ENCODE assay signal across 7 cellular contexts in genomic region chr3:49166752-49167556, GRCh38. TPM values are rescaled to one million over a fixed set of nuclear protein-coding genes. Genes with fewer than 3 reads are reported as not detected.
DNase-seq lines count a peak whose midpoint lies in the region; ATAC-seq and FAIRE-seq lines count a peak whose summit lies in the region.

No MANE protein-coding gene starts in this region.

- no peaks in the 10 kb centered on the region for H3K27me3 ChIP-seq in iPS-18a (ENCODE audit: control insufficient read depth, insufficient read depth, low read length)

- peaks cover 39% of the 10 kb centered on the region for H3K36me3 Mint-ChIP-seq in activated T-helper 2 cell treated with anti-CD3 and anti-CD28 coated beads, Interferon-gamma antibody, Interleukin-2, Interleukin-4, amounts not matched to agents 10 μg/mL and 5 μg/mL and 100 μg/mL, durations not matched to agents 14 hours and 24 hours and 36 hours (ENCODE audit: low read depth)

- peak; percentile 13 for FAIRE-seq in HTR-8/SVneo (lab: Jason Lieb, UNC)
- FAIRE-seq in urothelium cell line (lab: Jason Lieb, UNC) = no peak

- H3K4me3 Mint-ChIP-seq in activated T-helper 2 cell treated with anti-CD3 and anti-CD28 coated beads, Interferon-gamma antibody, Interleukin-2, Interleukin-4, amounts not matched to agents 10 μg/mL and 5 μg/mL and 100 μg/mL, durations not matched to agents 14 hours and 24 hours and 36 hours (ENCODE audit: low read depth) = peak overlapping the region; percentile 85
- H3K4me3 Mint-ChIP-seq in stimulated activated naive CD8-positive, alpha-beta T cell treated with anti-CD3 and anti-CD28 coated beads, Interleukin-15, amount 100 ng/mL, for 72 hours = peak overlapping the region; percentile 89 to 90

- ATAC-seq in stimulated activated naive CD8-positive, alpha-beta T cell treated with anti-CD3 and anti-CD28 coated beads, Interleukin-15, amount 100 ng/mL, for 72 hours = no peak

- peak overlapping the region; percentile 91 for H3K9ac ChIP-seq in iPS-18a (ENCODE audit: low read length)

- H3K9me3 ChIP-seq in iPS-18a (ENCODE audit: control insufficient read depth, low read depth, low read length) = no peaks in the 10 kb centered on the region

- H3K27ac ChIP-seq in iPS-18a (ENCODE audit: low read length) = peak overlapping the region; percentile 18

- peak overlapping the region; percentile 84 for H3K4me3 ChIP-seq in iPS-18a (ENCODE audit: low read length)

- H3K27ac Mint-ChIP-seq in activated T-helper 2 cell treated with anti-CD3 and anti-CD28 coated beads, Interferon-gamma antibody, Interleukin-2, Interleukin-4, amounts not matched to agents 10 μg/mL and 5 μg/mL and 100 μg/mL, durations not matched to agents 14 hours and 24 hours and 36 hours = peak overlapping the region; percentile 85
- H3K27ac Mint-ChIP-seq in stimulated activated naive CD8-positive, alpha-beta T cell treated with anti-CD3 and anti-CD28 coated beads, Interleukin-15, amount 100 ng/mL, for 72 hours = peak overlapping the region; percentile 96 to 99

- no peaks in the 10 kb centered on the region for H3K9me3 Mint-ChIP-seq in activated T-helper 2 cell treated with anti-CD3 and anti-CD28 coated beads, Interferon-gamma antibody, Interleukin-2, Interleukin-4, amounts not matched to agents 10 μg/mL and 5 μg/mL and 100 μg/mL, durations not matched to agents 14 hours and 24 hours and 36 hours
- no peaks in the 10 kb centered on the region for H3K9me3 Mint-ChIP-seq in stimulated activated naive CD8-positive, alpha-beta T cell treated with anti-CD3 and anti-CD28 coated beads, Interleukin-15, amount 100 ng/mL, for 72 hours

- peaks cover 19% of the 10 kb centered on the region for H3K4me1 ChIP-seq in iPS-18a (ENCODE audit: control insufficient read depth, low read depth, low read length)

- H3K36me3 ChIP-seq in iPS-18a (ENCODE audit: control insufficient read depth, low read depth, low read length) = peaks cover 14% of the 10 kb centered on the region

- peaks cover 22% of the 10 kb centered on the region for H3K4me1 Mint-ChIP-seq in activated T-helper 2 cell treated with anti-CD3 and anti-CD28 coated beads, Interferon-gamma antibody, Interleukin-2, Interleukin-4, amounts not matched to agents 10 μg/mL and 5 μg/mL and 100 μg/mL, durations not matched to agents 14 hours and 24 hours and 36 hours (ENCODE audit: low read depth)
- H3K4me1 Mint-ChIP-seq in stimulated activated naive CD8-positive, alpha-beta T cell treated with anti-CD3 and anti-CD28 coated beads, Interleukin-15, amount 100 ng/mL, for 72 hours = peaks cover 57% of the 10 kb centered on the region

- intact Hi-C loops in activated T-helper 2 cell treated with anti-CD3 and anti-CD28 coated beads, Interferon-gamma antibody, Interleukin-2, Interleukin-4, amounts not matched to agents 10 μg/mL and 5 μg/mL and 100 μg/mL, durations not matched to agents 14 hours and 24 hours and 36 hours (cut with micrococcal nuclease) = loop anchor here (5.0 to 10.0 kb wide), 3 partner anchors 45 to 182 kb away; partner anchors contain the start of genes USP19 and USP4

- no peaks in the 10 kb centered on the region for H3K27me3 Mint-ChIP-seq in activated T-helper 2 cell treated with anti-CD3 and anti-CD28 coated beads, Interferon-gamma antibody, Interleukin-2, Interleukin-4, amounts not matched to agents 10 μg/mL and 5 μg/mL and 100 μg/mL, durations not matched to agents 14 hours and 24 hours and 36 hours (ENCODE audit: low read depth)
- no peaks in the 10 kb centered on the region for H3K27me3 Mint-ChIP-seq in stimulated activated naive CD8-positive, alpha-beta T cell treated with anti-CD3 and anti-CD28 coated beads, Interleukin-15, amount 100 ng/mL, for 72 hours

- DNase-seq in HTR-8/SVneo (ENCODE audit: insufficient read length, low spot score) (no peak), NCI-H2171 treated with DMSO at 0.1 percent for 48 hours (lab: John Stamatoyannopoulos, UW) (no peak), retina (no peak), urothelium cell line (ENCODE audit: low spot score) (no peak)
- DNase-seq in activated T-helper 2 cell treated with anti-CD3 and anti-CD28 coated beads, Interferon-gamma antibody, Interleukin-2, Interleukin-4, amounts not matched to agents 10 μg/mL and 5 μg/mL and 100 μg/mL, durations not matched to agents 14 hours and 24 hours and 36 hours (ENCODE audit: low spot score) = no peak
- DNase-seq in stimulated activated naive CD8-positive, alpha-beta T cell treated with anti-CD3 and anti-CD28 coated beads, Interleukin-15, amount 100 ng/mL, for 72 hours = no peak

RNA-seq across cellular contexts. Expression of gene CCDC71, which starts 0.8 kb away (rescaled TPM):
- 24.4 and 24.9 TPM in 2 replicates for total RNA-seq in activated T-helper 2 cell treated with anti-CD3 and anti-CD28 coated beads, Interferon-gamma antibody, Interleukin-2, Interleukin-4, amounts not matched to agents 10 μg/mL and 5 μg/mL and 100 μg/mL, durations not matched to agents 14 hours and 24 hours and 36 hours

RNA-seq across cellular contexts. Expression of gene KLHDC8B, which starts 4.4 kb away (rescaled TPM):
- 2.5 and 2.6 TPM in 2 replicates for total RNA-seq in activated T-helper 2 cell treated with anti-CD3 and anti-CD28 coated beads, Interferon-gamma antibody, Interleukin-2, Interleukin-4, amounts not matched to agents 10 μg/mL and 5 μg/mL and 100 μg/mL, durations not matched to agents 14 hours and 24 hours and 36 hours

RNA-seq across cellular contexts. Expression of gene LAMB2, which starts 34.1 kb away (rescaled TPM):
- 0.34 TPM in 1 of 2 replicates, not detected in the other for total RNA-seq in activated T-helper 2 cell treated with anti-CD3 and anti-CD28 coated beads, Interferon-gamma antibody, Interleukin-2, Interleukin-4, amounts not matched to agents 10 μg/mL and 5 μg/mL and 100 μg/mL, durations not matched to agents 14 hours and 24 hours and 36 hours

RNA-seq across cellular contexts. Expression of gene USP19, which starts 46.3 kb away (rescaled TPM):
- total RNA-seq in activated T-helper 2 cell treated with anti-CD3 and anti-CD28 coated beads, Interferon-gamma antibody, Interleukin-2, Interleukin-4, amounts not matched to agents 10 μg/mL and 5 μg/mL and 100 μg/mL, durations not matched to agents 14 hours and 24 hours and 36 hours = 47.9 and 54.8 TPM in 2 replicates
